Comparison of ENCODE assay signal across 8 cellular contexts in genomic region chr10:97499561-97500296, GRCh38. TPM values are rescaled to one million over a fixed set of nuclear protein-coding genes. Genes with fewer than 3 reads are reported as not detected.
A peak's percentile ranks its signal among the peaks of the same experiment; 100 is the strongest.
DNase-seq lines count a peak whose midpoint lies in the region; ATAC-seq and TF ChIP-seq lines count a peak whose summit lies in the region.

No MANE protein-coding gene starts in this region.

- DNase-seq in C1 segment of cervical spinal cord (lab: John Stamatoyannopoulos, UW) (peak in 10 of 14 donors; percentile 23 to 71 (median 50)), adrenal gland (peak; percentile 61 to 85 (median 74)), left ventricle myocardium superior (peak; percentile 88), posterior cingulate gyrus (peak in 8 of 10 donors; percentile 27 to 91 (median 46)), kidney glomerular epithelial cell (lab: John Stamatoyannopoulos, UW) (no peak), NCI-H1694 (lab: John Stamatoyannopoulos, UW) (no peak)
- DNase-seq in stimulated activated naive CD4-positive, alpha-beta T cell treated with Interleukin-2 at 50 U/mL for 16 hours (lab: John Stamatoyannopoulos, UW) = no peak

- H3K9me3 ChIP-seq in HUES64 (ENCODE audit: insufficient read depth, low read depth, low read length) = no peaks in the 10 kb centered on the region
- H3K9me3 ChIP-seq in adrenal gland (replicated peaks in 1 of 3) = no peaks in the 10 kb centered on the region

- H3K27me3 ChIP-seq in HUES64 (ENCODE audit: insufficient read depth, low read length) = peaks cover 24% of the 10 kb centered on the region
- no peaks in the 10 kb centered on the region for H3K27me3 ChIP-seq in adrenal gland

- intact Hi-C loops in adrenal gland (cut with DNase I) (loop anchor here in 1 of 2 donors (5.0 kb wide), 1 partner anchor 43 kb away; no protein-coding TSS in a partner anchor), left ventricle myocardium superior (cut with micrococcal nuclease) (no loop called here), posterior cingulate gyrus (cut with DNase I) (loop anchor here (2.0 to 5.0 kb wide), 3 partner anchors 37 to 52 kb away; partner anchors contain the start of genes EXOSC1 and ZDHHC16)

- peak overlapping the region; percentile 65 for H3K9ac ChIP-seq in HUES64 (ENCODE audit: low read depth, low read length)

- no peaks in the 10 kb centered on the region for H3K36me3 ChIP-seq in HUES64 (ENCODE audit: insufficient read depth, low read length)
- no peaks in the 10 kb centered on the region for H3K36me3 ChIP-seq in adrenal gland (replicated peaks in 1 of 2)

- no peak for TF ChIP-seq CTCF in adrenal gland (IDR thresholded peaks at IDR 0.05)

- H3K27ac ChIP-seq in HUES64 (ENCODE audit: low read depth, low read length) = no peak overlapping the region
- H3K27ac ChIP-seq in adrenal gland = peak overlapping the region in 4 of 5 donors; percentile 82 to 93 (median 89)

- no peak for ATAC-seq in left ventricle myocardium superior

- TF ChIP-seq POLR2A in adrenal gland (IDR thresholded peaks at IDR 0.05) = peak in 1 of 2 donors; percentile 18

- H3K4me3 ChIP-seq in HUES64 (ENCODE audit: low read length) (peak overlapping the region; percentile 77), adrenal gland (peak overlapping the region; percentile 27 to 92 (median 77))

- WGBS in HUES64 = 3% methylated on average over 41 of the region's 41 CpGs
- WGBS in adrenal gland, 4 donors = 0 to 12% (median 1%) methylated on average over 8 to 41 of the region's 41 CpGs

- peaks cover 32% of the 10 kb centered on the region for H3K4me1 ChIP-seq in HUES64 (ENCODE audit: insufficient read depth, low read length)
- H3K4me1 ChIP-seq in adrenal gland (replicated peaks in 1 of 2) = peaks cover 10 to 37% of the 10 kb centered on the region in 2 donors

RNA-seq across cellular contexts. Expression of gene UBTD1, which starts 1.0 kb away (rescaled TPM):
- polyA plus RNA-seq in HUES64 (2013, experiment 1 of 2) = 16.2 TPM
- polyA plus RNA-seq in HUES64 (2013, experiment 2 of 2) = 15.5 TPM
- total RNA-seq in adrenal gland = 10 to 100 TPM; 11.6 to 24.2 (median 13.4) TPM
- polyA plus RNA-seq in adrenal gland = 10 to 100 TPM in 2 of 3 donors, 1 to 10 TPM in 1; 1.4 to 20.6 (median 17.4) TPM
- 28.1 TPM for total RNA-seq in left ventricle myocardium superior

RNA-seq across cellular contexts. Expression of gene MMS19, which starts 1.5 kb away (rescaled TPM):
- polyA plus RNA-seq in HUES64 (2013, experiment 1 of 2) = 81.8 TPM
- polyA plus RNA-seq in HUES64 (2013, experiment 2 of 2) = 92.4 TPM
- total RNA-seq in adrenal gland = 100 to 1,000 TPM in 1 of 8 donors, 10 to 100 TPM in 7; 38.7 to 139 (median 58.6) TPM
- polyA plus RNA-seq in adrenal gland = 10 to 100 TPM; 46.8 to 79.8 (median 68.4) TPM
- total RNA-seq in left ventricle myocardium superior = 38.4 TPM

RNA-seq across cellular contexts. Expression of gene ZDHHC16, which starts 53.8 kb away (rescaled TPM):
- polyA plus RNA-seq in HUES64 (2013, experiment 1 of 2) = 50.6 TPM
- 43.2 TPM for polyA plus RNA-seq in HUES64 (2013, experiment 2 of 2)
- total RNA-seq in adrenal gland (10 to 100 TPM; 18.8 to 42.0 (median 24.3) TPM), left ventricle myocardium superior (22.2 TPM)
- 10 to 100 TPM; 30.9 to 41.1 (median 38.4) TPM for polyA plus RNA-seq in adrenal gland

RNA-seq across cellular contexts. Expression of gene EXOSC1, which starts 53.9 kb away (rescaled TPM):
- polyA plus RNA-seq in HUES64 (2013, experiment 1 of 2) = 56.7 TPM
- polyA plus RNA-seq in HUES64 (2013, experiment 2 of 2) = 57.9 TPM
- 10 to 100 TPM; 22.3 to 95.8 (median 32.6) TPM for total RNA-seq in adrenal gland
- 10 to 100 TPM; 38.3 to 46.7 (median 38.5) TPM for polyA plus RNA-seq in adrenal gland
- 14.7 TPM for total RNA-seq in left ventricle myocardium superior

Comparison
In these comparisons a context has a peak if more than half of its experiments do, and no peak if none do; other contexts are left out.
1. DNase-seq: peak in C1 segment of cervical spinal cord (10 of 14), adrenal gland (7 of 7), left ventricle myocardium superior (single experiment) and posterior cingulate gyrus (8 of 10); none in kidney glomerular epithelial cell (single experiment), stimulated activated naive CD4-positive, alpha-beta T cell treated with Interleukin-2 at 50 U/mL for 16 hours (single experiment) and NCI-H1694 (single experiment).